1 cellular context compared by ENCODE assay signal in genomic region chr4:52823478-52824092, GRCh38.
TF ChIP-seq lines count a peak whose summit lies in the region.

No MANE protein-coding gene starts in this region.

TF ChIP-seq in SK-N-SH treated with all-trans-retinoic acid at 6 μM for 48 hours, 23 proteins besides CTCF, POLR2A, EP300 and RAD21 (continued from another document):
- no peak for TF ChIP-seq CSRNP3 (CRISPR knock-in tag; IDR thresholded peaks at IDR 0.05)
- no peak for TF ChIP-seq CSDC2 (CRISPR knock-in tag; IDR thresholded peaks at IDR 0.05)
- TF ChIP-seq POU6F1 (CRISPR knock-in tag; IDR thresholded peaks at IDR 0.05; ENCODE audit: borderline replicate concordance, low read depth) = no peak
- TF ChIP-seq PPARA (CRISPR knock-in tag; IDR thresholded peaks at IDR 0.05; ENCODE audit: borderline replicate concordance) = no peak
- no peak for TF ChIP-seq CREB5 (CRISPR knock-in tag; IDR thresholded peaks at IDR 0.05; ENCODE audit: low read depth)
- TF ChIP-seq GLIS3 (CRISPR knock-in tag; IDR thresholded peaks at IDR 0.05) = no peak
- TF ChIP-seq SNAI2 (CRISPR knock-in tag; IDR thresholded peaks at IDR 0.05) = no peak
- TF ChIP-seq ESRRG (CRISPR knock-in tag; IDR thresholded peaks at IDR 0.05) = no peak
- TF ChIP-seq BACH2 (CRISPR knock-in tag; IDR thresholded peaks at IDR 0.05; ENCODE audit: borderline replicate concordance) = no peak
- no peak for TF ChIP-seq ZNF8 (CRISPR knock-in tag; IDR thresholded peaks at IDR 0.05)
- TF ChIP-seq TSHZ2 (CRISPR knock-in tag; IDR thresholded peaks at IDR 0.05) = no peak
- TF ChIP-seq ZFP30 (CRISPR knock-in tag; IDR thresholded peaks at IDR 0.05) = no peak
- TF ChIP-seq ZNF70 (CRISPR knock-in tag; IDR thresholded peaks at IDR 0.05) = no peak
- no peak for TF ChIP-seq TOX (CRISPR knock-in tag; IDR thresholded peaks at IDR 0.05; ENCODE audit: borderline replicate concordance)
TF ChIP-seq in SK-N-SH treated with all-trans-retinoic acid at 6 μM for 48 hours: peak in this region for 0.
